ENCODE assay signal across 10 cellular contexts in the genomic region with DNA sequence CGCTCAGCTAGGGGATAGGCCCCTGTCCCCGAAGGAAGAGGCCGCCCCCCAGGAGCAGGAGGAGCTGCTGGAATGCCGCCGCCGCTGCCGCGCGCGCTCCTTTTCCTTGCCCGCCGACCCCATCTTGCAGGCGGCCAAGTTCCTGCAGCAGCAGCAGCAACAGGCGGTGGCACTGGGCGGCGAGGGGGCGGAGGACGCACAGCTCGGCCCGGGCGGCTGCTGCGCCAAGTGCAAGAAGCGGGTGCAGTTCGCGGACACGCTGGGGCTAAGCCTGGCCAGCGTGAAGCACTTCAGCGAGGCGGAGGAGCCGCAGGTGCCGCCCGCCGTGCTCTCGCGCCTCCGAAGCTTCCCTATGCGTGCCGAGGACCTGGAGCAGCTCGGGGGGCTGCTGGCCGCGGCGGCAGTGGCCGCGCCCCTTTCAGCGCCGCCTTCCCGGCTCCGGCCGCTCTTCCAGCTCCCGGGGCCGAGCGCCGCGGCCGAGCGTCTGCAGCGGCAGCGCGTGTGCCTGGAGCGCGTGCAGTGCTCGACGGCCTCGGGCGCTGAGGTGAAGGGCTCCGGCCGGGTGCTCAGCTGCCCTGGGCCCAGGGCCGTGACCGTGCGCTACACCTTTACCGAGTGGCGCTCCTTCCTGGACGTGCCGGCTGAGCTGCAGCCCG. TPM values are rescaled to one million over a fixed set of nuclear protein-coding genes. Genes with fewer than 3 reads are reported as not detected.
A peak's percentile ranks its signal among the peaks of the same experiment; 100 is the strongest.
DNase-seq lines count a peak whose midpoint lies in the region; ATAC-seq, FAIRE-seq and TF ChIP-seq lines count a peak whose summit lies in the region.
"Had no signal": no experiment of that assay in that cellular context is flagged by ENCODE, and none has a peak within 500 bp of the region (broad histone marks: within the 10 kb centered on the region; RNA-seq: fewer than 3 reads in every experiment).

No MANE protein-coding gene starts in this region.

- H3K4me2 ChIP-seq in astrocyte (ENCODE audit: low read length): peak overlapping the region; percentile 95

- H2AFZ ChIP-seq in astrocyte (ENCODE audit: low read depth, low read length): peak overlapping the region; percentile 79

- no peaks in the 10 kb centered on the region for H3K79me2 ChIP-seq in astrocyte (ENCODE audit: insufficient read depth, low read length)

- CTCF ChIA-PET in T-cell (lab: Charles Lee): interaction anchor here in 1 of 2 donors (0.6 kb wide), 1 partner anchor 216 kb away, joined by 3 read pairs; no protein-coding TSS in a partner anchor

- peaks cover 18% of the 10 kb centered on the region for H3K4me1 ChIP-seq in astrocyte (ENCODE audit: insufficient read depth, low read length)

- no peak for FAIRE-seq in astrocyte (lab: Jason Lieb, UNC)

- peak overlapping the region; percentile 58 for H3K4me3 ChIP-seq in astrocyte (ENCODE audit: insufficient read depth, low read depth, low read length)

- H3K36me3 Mint-ChIP-seq in astrocyte (ENCODE audit: low read depth, unreplicated experiment): no peaks in the 10 kb centered on the region
- no peaks in the 10 kb centered on the region for H3K36me3 Mint-ChIP-seq in T-cell

- no peak overlapping the region for H3K4me3 Mint-ChIP-seq in astrocyte (ENCODE audit: unreplicated experiment)
- H3K4me3 Mint-ChIP-seq in stimulated activated naive CD8-positive, alpha-beta T cell treated with anti-CD3 and anti-CD28 coated beads, Interleukin-15, amount 100 ng/mL, for 72 hours: peak overlapping the region; percentile 63 to 88
- H3K4me3 Mint-ChIP-seq in T-cell: no peak overlapping the region

- H3K27ac Mint-ChIP-seq in astrocyte (ENCODE audit: unreplicated experiment) (no peak overlapping the region), T-cell (no peak overlapping the region)
- H3K27ac Mint-ChIP-seq in stimulated activated naive CD8-positive, alpha-beta T cell treated with anti-CD3 and anti-CD28 coated beads, Interleukin-15, amount 100 ng/mL, for 72 hours: no peak overlapping the region
- H3K27ac Mint-ChIP-seq: stimulated activated naive CD8-positive, alpha-beta T cell treated with anti-CD3 and anti-CD28 coated beads, Interleukin-15, Interleukin-2, amounts not matched to agents 100 ng/mL and 50 ng/mL, for 24 hours had no signal

- no peak for TF ChIP-seq CTCF in astrocyte (IDR thresholded peaks at IDR 0.05; ENCODE audit: insufficient read depth, low read depth, low read length)

- H4K20me1 ChIP-seq in astrocyte (ENCODE audit: insufficient read depth, low read length): no peaks in the 10 kb centered on the region

- H3K36me3 ChIP-seq in astrocyte (ENCODE audit: insufficient read depth, low read length): no peaks in the 10 kb centered on the region

- H3K27me3 Mint-ChIP-seq in astrocyte (ENCODE audit: low read depth, unreplicated experiment) (peaks cover 24% of the 10 kb centered on the region), T-cell (peaks cover 28 to 66% of the 10 kb centered on the region in 2 donors)
- H3K27me3 Mint-ChIP-seq in stimulated activated naive CD8-positive, alpha-beta T cell treated with anti-CD3 and anti-CD28 coated beads, Interleukin-15, amount 100 ng/mL, for 72 hours: peaks cover 69% of the 10 kb centered on the region

- POLR2A ChIA-PET in T-cell (lab: Charles Lee): no interaction called here

- no peaks in the 10 kb centered on the region for H3K9me3 ChIP-seq in astrocyte (ENCODE audit: insufficient read depth, low read depth, low read length)

- ATAC-seq in stimulated activated naive CD8-positive, alpha-beta T cell treated with anti-CD3 and anti-CD28 coated beads, Interleukin-15, amount 100 ng/mL, for 72 hours: peak; percentile 47
- ATAC-seq in T-cell (replicated peaks in 1 of 4): no peak

- peaks cover 28% of the 10 kb centered on the region for H3K27me3 ChIP-seq in astrocyte (ENCODE audit: insufficient read depth, low read length)

- H3K9ac ChIP-seq in astrocyte (ENCODE audit: low read length): peak overlapping the region; percentile 55

- H3K27ac ChIP-seq in astrocyte (ENCODE audit: low read depth, low read length): no peak overlapping the region

- H3K4me1 Mint-ChIP-seq in astrocyte (ENCODE audit: low read depth, unreplicated experiment) (peaks cover 18% of the 10 kb centered on the region), T-cell (peaks cover under 1 to 13% (median 6%) of the 10 kb centered on the region in 3 donors)
- H3K4me1 Mint-ChIP-seq in stimulated activated naive CD8-positive, alpha-beta T cell treated with anti-CD3 and anti-CD28 coated beads, Interleukin-15, amount 100 ng/mL, for 72 hours: peaks cover 6% of the 10 kb centered on the region

- DNase-seq in activated CD4-positive, alpha-beta T cell treated with anti-CD3 and anti-CD28 coated beads for 48 hours: peak; percentile 31
- DNase-seq in activated CD4-positive, alpha-beta T cell treated with anti-CD3 and anti-CD28 coated beads for 1 hour: no peak
- DNase-seq in LHCN-M2 (ENCODE audit: low read depth) (peak; percentile 11), astrocyte (ENCODE audit: low read depth) (peak; percentile 27), iris pigment epithelial cell (ENCODE audit: low read depth) (peak; percentile 53), T-cell (no peak)
- peak; percentile 15 to 19 for DNase-seq in stimulated activated naive CD8-positive, alpha-beta T cell treated with anti-CD3 and anti-CD28 coated beads, Interleukin-15, amount 100 ng/mL, for 72 hours
- DNase-seq in activated CD4-positive, CD25-positive, alpha-beta regulatory T cell treated with anti-CD3 and anti-CD28 coated beads, Interleukin-2, amount 50 U/mL, for 72 hours: no peak
- DNase-seq: DND-41 had no signal

- H3K9me3 Mint-ChIP-seq in astrocyte (ENCODE audit: unreplicated experiment) (no peaks in the 10 kb centered on the region), T-cell (no peaks in the 10 kb centered on the region)
- H3K9me3 Mint-ChIP-seq in stimulated activated naive CD8-positive, alpha-beta T cell treated with anti-CD3 and anti-CD28 coated beads, Interleukin-15, amount 100 ng/mL, for 72 hours: no peaks in the 10 kb centered on the region
- H3K9me3 Mint-ChIP-seq: stimulated activated naive CD8-positive, alpha-beta T cell treated with anti-CD3 and anti-CD28 coated beads, Interleukin-15, Interleukin-2, amounts not matched to agents 100 ng/mL and 50 ng/mL, for 24 hours had no signal

RNA-seq across cellular contexts. Expression of gene PPP1R3G, which starts 0.6 kb away (rescaled TPM):
- 0.29 and 0.38 TPM in 2 replicates for total RNA-seq in LHCN-M2 (2014; rRNA removed)
- 0.18 TPM for polyA plus RNA-seq in LHCN-M2 (2012)
- 0.39 and 0.70 TPM in 2 replicates for total RNA-seq in astrocyte
- total RNA-seq in T-cell: under 1 TPM in 2 of 5 donors, not detected in 3; 0.06 to 0.07 TPM

Comparison
In these comparisons a context has a peak if more than half of its experiments do, and no peak if none do; other contexts are left out.
1. DNase-seq: peak in activated CD4-positive, alpha-beta T cell treated with anti-CD3 and anti-CD28 coated beads for 48 hours (single experiment), LHCN-M2 (single experiment), astrocyte (single experiment), iris pigment epithelial cell (single experiment) and stimulated activated naive CD8-positive, alpha-beta T cell treated with anti-CD3 and anti-CD28 coated beads, Interleukin-15, amount 100 ng/mL, for 72 hours (2 of 2); none in activated CD4-positive, alpha-beta T cell treated with anti-CD3 and anti-CD28 coated beads for 1 hour (single experiment), activated CD4-positive, CD25-positive, alpha-beta regulatory T cell treated with anti-CD3 and anti-CD28 coated beads, Interleukin-2, amount 50 U/mL, for 72 hours (single experiment) and T-cell (0 of 34).
2. H3K4me3 Mint-ChIP-seq: peak in stimulated activated naive CD8-positive, alpha-beta T cell treated with anti-CD3 and anti-CD28 coated beads, Interleukin-15, amount 100 ng/mL, for 72 hours (2 of 2); none in astrocyte (single experiment) and T-cell (0 of 3).